Comparison of ENCODE assay signal across 13 cellular contexts in genomic region chr20:59027746-59028320, GRCh38. TPM values are rescaled to one million over a fixed set of nuclear protein-coding genes. Genes with fewer than 3 reads are reported as not detected.
A peak's percentile ranks its signal among the peaks of the same experiment; 100 is the strongest.
DNase-seq lines count a peak whose midpoint lies in the region; ATAC-seq, FAIRE-seq and TF ChIP-seq lines count a peak whose summit lies in the region.
"Had no signal": no experiment of that assay in that cellular context is flagged by ENCODE, and none has a peak within 500 bp of the region (broad histone marks: within the 10 kb centered on the region; RNA-seq: fewer than 3 reads in every experiment).

No MANE protein-coding gene starts in this region.

- no peak overlapping the region for H3K27ac ChIP-seq in GM12878 (ENCODE audit: control insufficient read depth, insufficient read depth)
- H3K27ac ChIP-seq in neural progenitor cell = no peak overlapping the region
- H3K27ac ChIP-seq: cardiac muscle cell had no signal

- H3K79me2 ChIP-seq in Loucy (ENCODE audit: insufficient read depth, low read length) = peaks cover 65% of the 10 kb centered on the region
- peaks cover 55% of the 10 kb centered on the region for H3K79me2 ChIP-seq in GM12878 (ENCODE audit: control insufficient read depth, insufficient read depth, low read length)
- peaks cover 62% of the 10 kb centered on the region for H3K79me2 ChIP-seq in neural progenitor cell (ENCODE audit: low read depth)

- POLR2A ChIA-PET in GM12878 (lab: Charles Lee) = interaction anchor here (0.6 to 1.1 kb wide), 3 partner anchors 20 to 374 kb away, joined by 3 to 4 read pairs (median 3); no protein-coding TSS in a partner anchor

- H4K20me1 ChIP-seq in Loucy (ENCODE audit: insufficient read depth, low read length, poor library complexity, severe bottlenecking) = peaks cover 37% of the 10 kb centered on the region
- no peaks in the 10 kb centered on the region for H4K20me1 ChIP-seq in GM12878 (ENCODE audit: control insufficient read depth, insufficient read depth)
- H4K20me1 ChIP-seq in neural progenitor cell (ENCODE audit: low read depth) = peaks cover 54% of the 10 kb centered on the region

- H3K9me3 ChIP-seq in Loucy (ENCODE audit: insufficient read depth, low read depth, low read length) (no peaks in the 10 kb centered on the region), GM12878 (replicated peaks; ENCODE audit: control insufficient read depth, insufficient read depth, low read length) (no peaks in the 10 kb centered on the region), neural progenitor cell (ENCODE audit: low read depth) (no peaks in the 10 kb centered on the region)
- H3K9me3 ChIP-seq: MG63 had no signal

- H3K27me3 Mint-ChIP-seq in neural progenitor cell (ENCODE audit: insufficient read depth, low read depth) = peaks cover 2% of the 10 kb centered on the region

- DNase-seq in GM12878 (ENCODE audit: low read depth, low spot score) (no peak), neural progenitor cell (ENCODE audit: low spot score) (no peak), medulla oblongata (ENCODE audit: extremely low spot score) (no peak), NCI-H2171 treated with DMSO at 0.1 percent for 48 hours (lab: John Stamatoyannopoulos, UW) (no peak), islet precursor cell (no peak)
- DNase-seq: activated CD8-positive, alpha-beta memory T cell treated with anti-CD3 and anti-CD28 coated beads for 24 hours; MG63; midbrain; NCI-H524; small intestine had no signal

- H2AFZ ChIP-seq in Loucy (ENCODE audit: low read length) (no peak overlapping the region), GM12878 (ENCODE audit: control insufficient read depth, low read depth, low read length) (no peak overlapping the region), neural progenitor cell (replicated peaks) (no peak overlapping the region)
- H2AFZ ChIP-seq: GM23338 had no signal

- H3K4me1 ChIP-seq in Loucy (ENCODE audit: insufficient read depth, low read length, poor library complexity, severe bottlenecking) (peaks cover 20% of the 10 kb centered on the region), GM12878 (ENCODE audit: control insufficient read depth, insufficient read depth, low read length) (no peaks in the 10 kb centered on the region; the same call in 1 of the 2 replicates), neural progenitor cell (peaks cover 25% of the 10 kb centered on the region)

- H3K9ac ChIP-seq in Loucy (ENCODE audit: low read depth, low read length, poor library complexity, severe bottlenecking) = no peak overlapping the region
- H3K9ac ChIP-seq in GM12878 (ENCODE audit: control insufficient read depth, insufficient read depth, low read length) = no peak overlapping the region
- H3K9ac ChIP-seq in neural progenitor cell = peak overlapping the region; percentile 16

- peaks cover 29% of the 10 kb centered on the region for H3K36me3 Mint-ChIP-seq in neural progenitor cell

- SMC1A ChIA-PET in GM12878 (lab: Charles Lee; ENCODE audit: uncharacterized antibody, unreplicated experiment) = interaction anchor here (0.7 to 2.2 kb wide), 6 partner anchors 17 to 120 kb away, joined by 3 to 10 read pairs (median 4); no protein-coding TSS in a partner anchor

- H3K4me3 ChIP-seq in Loucy (ENCODE audit: low read length, poor library complexity, severe bottlenecking) (peak overlapping the region; percentile 80), GM12878 (peak overlapping the region; percentile 15; the same call in 1 of the 2 replicates), neural progenitor cell (no peak overlapping the region)
- H3K4me3 ChIP-seq: GM23338, MG63 had no signal

- TF ChIP-seq RAD21 in GM12878 (IDR thresholded peaks at IDR 0.05; ENCODE audit: insufficient read depth, low read depth, low read length) = no peak

- H3K9me3 Mint-ChIP-seq in neural progenitor cell = no peaks in the 10 kb centered on the region
- H3K9me3 Mint-ChIP-seq: GM23338 had no signal

- 94% methylated on average over 8 of the region's 8 CpGs for WGBS in GM12878 (ENCODE audit: insufficient coverage, insufficient replicate concordance, low lambda C conversion rate, missing lambda C conversion rate)

- BruUV-seq in GM12878 (replicated peaks; lab: Mats Ljungman, UMichigan) = no TSS peak

- intact Hi-C loops in GM12878 (cut with micrococcal nuclease; ENCODE audit: unreplicated experiment) = no loop called here

- H3K27me3 ChIP-seq in Loucy (ENCODE audit: insufficient read depth, low read length, poor library complexity, severe bottlenecking) (no peaks in the 10 kb centered on the region), GM12878 (replicated peaks in 1 of 2; ENCODE audit: control insufficient read depth in 2 of 2, insufficient read depth in 2 of 2, low read length in 1 of 2) (no peaks in the 10 kb centered on the region), neural progenitor cell (no peaks in the 10 kb centered on the region)
- H3K27me3 ChIP-seq: cardiac muscle cell, MG63 had no signal

- no peaks in the 10 kb centered on the region for H3K9me2 ChIP-seq in Loucy (replicated peaks; ENCODE audit: low read depth, low read length)

- RAD21 ChIA-PET in GM12878 (lab: Charles Lee; ENCODE audit: unreplicated experiment) = interaction anchor here (1.6 kb wide), 1 partner anchor 123 kb away, joined by 4 read pairs; no protein-coding TSS in a partner anchor

- peak overlapping the region; percentile 76 for H3K4me2 ChIP-seq in Loucy (ENCODE audit: low read depth, low read length, poor library complexity, severe bottlenecking)
- no peak overlapping the region for H3K4me2 ChIP-seq in GM12878 (ENCODE audit: control insufficient read depth, insufficient read depth)
- no peak overlapping the region for H3K4me2 ChIP-seq in neural progenitor cell
- H3K4me2 ChIP-seq: GM23338 had no signal

- H3K4me1 Mint-ChIP-seq in neural progenitor cell = peaks cover 54% of the 10 kb centered on the region

- H3K27ac Mint-ChIP-seq in neural progenitor cell = no peak overlapping the region
- H3K27ac Mint-ChIP-seq: GM23338 had no signal

- TF ChIP-seq POLR2A in GM12878 (IDR thresholded peaks at IDR 0.05; ENCODE audit: low read depth, low read length) = no peak

- TF ChIP-seq EP300 in GM12878 (IDR thresholded peaks at IDR 0.05; ENCODE audit: borderline replicate concordance in 1 of 2, control insufficient read depth in 1 of 2, low read depth in 2 of 2, low read length in 2 of 2) = no peak

- CTCF ChIA-PET in GM12878 (lab: Yijun Ruan, JAX) = interaction anchor here (1.6 kb wide), 1 partner anchor 17 kb away, joined by 3 read pairs; no protein-coding TSS in a partner anchor

- H3K36me3 ChIP-seq in Loucy (ENCODE audit: insufficient read depth, low read length) (peaks cover 51% of the 10 kb centered on the region), GM12878 (ENCODE audit: control insufficient read depth in 2 of 2, insufficient read depth in 2 of 2, low read length in 1 of 2) (peaks cover 12 to 25% of the 10 kb centered on the region in 2 experiments), neural progenitor cell (peaks cover 14% of the 10 kb centered on the region)

- in situ Hi-C loops in GM12878 (cut with MboI) = no loop called here

- H3F3A ChIP-seq in Loucy (ENCODE audit: low read depth) (no peaks in the 10 kb centered on the region), neural progenitor cell (ENCODE audit: low read depth) (peaks cover 4% of the 10 kb centered on the region)

- FAIRE-seq in GM12878 (lab: Jason Lieb, UNC) = no peak
- FAIRE-seq: small intestine had no signal

- no peak for TF ChIP-seq CTCF in Loucy (conservative IDR thresholded peaks at IDR 0.05; ENCODE audit: low read length)
- TF ChIP-seq CTCF in GM12878 (IDR thresholded peaks at IDR 0.05 in 2 of 3, conservative IDR thresholded peaks at IDR 0.05 in 1 of 3; ENCODE audit: control insufficient read depth in 2 of 3, extremely low read depth in 1 of 3, insufficient read depth in 1 of 3, low read depth in 3 of 3, low read length in 3 of 3) = no peak
- TF ChIP-seq CTCF in neural progenitor cell (IDR thresholded peaks at IDR 0.05) = no peak

- no peak overlapping the region for H3K4me3 Mint-ChIP-seq in neural progenitor cell
- H3K4me3 Mint-ChIP-seq: GM23338 had no signal

- no peak for ATAC-seq in GM12878
- ATAC-seq: GM23338 had no signal

RNA-seq across cellular contexts. Expression of gene ATP5F1E, which starts 4.3 kb away (rescaled TPM):
- total RNA-seq in GM12878 (2013; cell fraction: nucleolus; rRNA removed) = 45.3 and 50.2 TPM in 2 replicates
- total RNA-seq in GM12878 (2014; rRNA removed) (49.0 and 61.6 TPM in 2 replicates), GM12878 (2014; rRNA removed; fragmentation: Illumina TruSeq; extraction: Trizol) (96.3 and 96.9 TPM in 2 replicates), GM12878 (2021) (96.4 and 107 TPM in 2 replicates), neural progenitor cell (ENCODE audit: low replicate concordance) (24.3 and 29.7 TPM in 2 replicates)
- 5.8 TPM for polyA plus RNA-seq in GM12878 (2011; ENCODE audit: low read depth)
- polyA plus RNA-seq in GM12878 (2011; rRNA removed) (137 and 138 TPM in 2 replicates), GM12878 (2014; fragmentation: Illumina TruSeq; extraction: Trizol) (35.2 and 53.1 TPM in 2 replicates), GM12878 (2014; fragmentation: Nextera tagmentation; extraction: Ambion mirVana) (100 to 1,000 TPM; 169 to 219 TPM), GM12878 (2014; rRNA removed) (79.8 and 89.2 TPM in 2 replicates), GM12878 (2016; fragmentation: Nextera tagmentation; extraction: Ambion mirVana) (100 to 1,000 TPM; 391 to 407 TPM)
- 34.9 and 35.0 TPM in 2 replicates for polyA plus RNA-seq in GM12878 (2011; cell fraction: cytosol; rRNA removed)
- 24.3 and 27.8 TPM in 2 replicates for polyA plus RNA-seq in GM12878 (2011; cell fraction: nucleus; rRNA removed)
- polyA plus RNA-seq in GM12878 (2012) = 86.3 and 113 TPM in 2 replicates
- polyA minus RNA-seq in GM12878 (2011; rRNA and poly(A)+ RNA removed) = 12.8 and 20.0 TPM in 2 replicates
- 15.2 and 16.2 TPM in 2 replicates for polyA minus RNA-seq in GM12878 (2011; cell fraction: cytosol; rRNA and poly(A)+ RNA removed)
- 38.1 and 48.9 TPM in 2 replicates for polyA minus RNA-seq in GM12878 (2011; cell fraction: nucleus; rRNA and poly(A)+ RNA removed)

RNA-seq across cellular contexts. Expression of gene TUBB1, which starts 8.6 kb away (rescaled TPM):
- not detected in 2 replicates for total RNA-seq in GM12878 (2013; cell fraction: nucleolus; rRNA removed)
- total RNA-seq in GM12878 (2014; rRNA removed) (0.06 and 0.11 TPM in 2 replicates), GM12878 (2014; rRNA removed; fragmentation: Illumina TruSeq; extraction: Trizol) (0.04 TPM in 1 of 2 replicates, not detected in the other), GM12878 (2021) (not detected in 2 replicates), neural progenitor cell (ENCODE audit: low replicate concordance) (not detected in 2 replicates)
- 0.24 TPM for polyA plus RNA-seq in GM12878 (2011; ENCODE audit: low read depth)
- polyA plus RNA-seq in GM12878 (2011; rRNA removed) (0.03 and 0.07 TPM in 2 replicates), GM12878 (2014; fragmentation: Illumina TruSeq; extraction: Trizol) (0.04 TPM in 1 of 2 replicates, not detected in the other), GM12878 (2014; fragmentation: Nextera tagmentation; extraction: Ambion mirVana) (under 1 TPM in 1 of 2 experiments, not detected in 1; 0.02 TPM), GM12878 (2014; rRNA removed) (0.05 TPM in 1 of 2 replicates, not detected in the other), GM12878 (2016; fragmentation: Nextera tagmentation; extraction: Ambion mirVana) (under 1 TPM; 0.13 to 0.20 TPM)
- 0.03 TPM in 1 of 2 replicates, not detected in the other for polyA plus RNA-seq in GM12878 (2011; cell fraction: cytosol; rRNA removed)
- polyA plus RNA-seq in GM12878 (2011; cell fraction: nucleus; rRNA removed) = 0.07 and 0.10 TPM in 2 replicates
- 0.21 and 0.34 TPM in 2 replicates for polyA plus RNA-seq in GM12878 (2012)
- polyA minus RNA-seq in GM12878 (2011; rRNA and poly(A)+ RNA removed) = not detected in 2 replicates
- not detected in 2 replicates for polyA minus RNA-seq in GM12878 (2011; cell fraction: cytosol; rRNA and poly(A)+ RNA removed)
- polyA minus RNA-seq in GM12878 (2011; cell fraction: nucleus; rRNA and poly(A)+ RNA removed) = 0.12 TPM in 1 of 2 replicates, not detected in the other
- total RNA-seq: GM23338 had no signal
- polyA plus RNA-seq: cardiac muscle cell, GM23338 had no signal

RNA-seq across cellular contexts. Expression of gene PRELID3B, which starts 14.8 kb away (rescaled TPM):
- 36.3 and 39.0 TPM in 2 replicates for total RNA-seq in GM12878 (2013; cell fraction: nucleolus; rRNA removed)
- total RNA-seq in GM12878 (2014; rRNA removed) (123 and 138 TPM in 2 replicates), GM12878 (2014; rRNA removed; fragmentation: Illumina TruSeq; extraction: Trizol) (119 and 125 TPM in 2 replicates), GM12878 (2021) (86.1 and 96.0 TPM in 2 replicates), neural progenitor cell (ENCODE audit: low replicate concordance) (41.3 and 78.8 TPM in 2 replicates)
- 39.7 TPM for polyA plus RNA-seq in GM12878 (2011; ENCODE audit: low read depth)
- polyA plus RNA-seq in GM12878 (2011; rRNA removed) (114 and 159 TPM in 2 replicates), GM12878 (2014; fragmentation: Illumina TruSeq; extraction: Trizol) (98.8 and 123 TPM in 2 replicates), GM12878 (2014; fragmentation: Nextera tagmentation; extraction: Ambion mirVana) (100 to 1,000 TPM; 130 to 151 TPM), GM12878 (2014; rRNA removed) (72.5 and 73.9 TPM in 2 replicates), GM12878 (2016; fragmentation: Nextera tagmentation; extraction: Ambion mirVana) (100 to 1,000 TPM; 141 to 146 TPM)
- polyA plus RNA-seq in GM12878 (2011; cell fraction: cytosol; rRNA removed) = 40.6 and 42.3 TPM in 2 replicates
- 45.3 and 58.8 TPM in 2 replicates for polyA plus RNA-seq in GM12878 (2011; cell fraction: nucleus; rRNA removed)
- polyA plus RNA-seq in GM12878 (2012) = 61.1 and 67.2 TPM in 2 replicates
- polyA minus RNA-seq in GM12878 (2011; rRNA and poly(A)+ RNA removed) = 88.3 and 110 TPM in 2 replicates
- 68.4 and 76.6 TPM in 2 replicates for polyA minus RNA-seq in GM12878 (2011; cell fraction: cytosol; rRNA and poly(A)+ RNA removed)
- polyA minus RNA-seq in GM12878 (2011; cell fraction: nucleus; rRNA and poly(A)+ RNA removed) = 32.2 and 42.4 TPM in 2 replicates

RNA-seq across cellular contexts. Expression of gene CTSZ, which starts 20.8 kb away (rescaled TPM):
- total RNA-seq in GM12878 (2013; cell fraction: nucleolus; rRNA removed) = 99.1 and 102 TPM in 2 replicates
- total RNA-seq in GM12878 (2014; rRNA removed) (110 and 139 TPM in 2 replicates), GM12878 (2014; rRNA removed; fragmentation: Illumina TruSeq; extraction: Trizol) (177 and 192 TPM in 2 replicates), GM12878 (2021) (225 and 233 TPM in 2 replicates), neural progenitor cell (ENCODE audit: low replicate concordance) (34.2 and 52.5 TPM in 2 replicates)
- 150 TPM for polyA plus RNA-seq in GM12878 (2011; ENCODE audit: low read depth)
- polyA plus RNA-seq in GM12878 (2011; rRNA removed) (92.8 and 169 TPM in 2 replicates), GM12878 (2014; fragmentation: Illumina TruSeq; extraction: Trizol) (301 and 321 TPM in 2 replicates), GM12878 (2014; fragmentation: Nextera tagmentation; extraction: Ambion mirVana) (10 to 100 TPM in 1 of 2 experiments, 1 to 10 TPM in 1; 6.0 to 14.0 TPM), GM12878 (2014; rRNA removed) (215 and 256 TPM in 2 replicates), GM12878 (2016; fragmentation: Nextera tagmentation; extraction: Ambion mirVana) (10 to 100 TPM in 1 of 2 experiments, 1 to 10 TPM in 1; 8.0 to 11.8 TPM)
- 156 and 185 TPM in 2 replicates for polyA plus RNA-seq in GM12878 (2011; cell fraction: cytosol; rRNA removed)
- polyA plus RNA-seq in GM12878 (2011; cell fraction: nucleus; rRNA removed) = 103 and 127 TPM in 2 replicates
- polyA plus RNA-seq in GM12878 (2012) = 163 and 223 TPM in 2 replicates
- 135 TPM in 2 replicates for polyA minus RNA-seq in GM12878 (2011; rRNA and poly(A)+ RNA removed)
- 45.5 and 58.7 TPM in 2 replicates for polyA minus RNA-seq in GM12878 (2011; cell fraction: cytosol; rRNA and poly(A)+ RNA removed)
- polyA minus RNA-seq in GM12878 (2011; cell fraction: nucleus; rRNA and poly(A)+ RNA removed) = 34.0 and 64.2 TPM in 2 replicates

RNA-seq across cellular contexts. Expression of gene NELFCD, which starts 46.8 kb away (rescaled TPM):
- 125 and 129 TPM in 2 replicates for total RNA-seq in GM12878 (2013; cell fraction: nucleolus; rRNA removed)
- 68.7 and 74.9 TPM in 2 replicates for total RNA-seq in GM12878 (2014; rRNA removed)
- total RNA-seq in GM12878 (2014; rRNA removed; fragmentation: Illumina TruSeq; extraction: Trizol) = 46.3 and 54.3 TPM in 2 replicates
- total RNA-seq in GM12878 (2021) = 68.9 and 82.1 TPM in 2 replicates
- 51.2 TPM for polyA plus RNA-seq in GM12878 (2011; ENCODE audit: low read depth)
- 76.5 and 86.8 TPM in 2 replicates for polyA plus RNA-seq in GM12878 (2011; rRNA removed)
- polyA plus RNA-seq in GM12878 (2011; cell fraction: cytosol; rRNA removed) = 82.9 and 107 TPM in 2 replicates
- polyA plus RNA-seq in GM12878 (2011; cell fraction: nucleus; rRNA removed) = 243 and 253 TPM in 2 replicates
- polyA plus RNA-seq in GM12878 (2012) = 61.0 and 61.7 TPM in 2 replicates
- polyA plus RNA-seq in GM12878 (2014; fragmentation: Illumina TruSeq; extraction: Trizol) = 83.4 and 89.7 TPM in 2 replicates
- 10 to 100 TPM in 1 of 2 experiments, 1 to 10 TPM in 1; 8.9 to 16.7 TPM for polyA plus RNA-seq in GM12878 (2014; fragmentation: Nextera tagmentation; extraction: Ambion mirVana)
- polyA plus RNA-seq in GM12878 (2014; rRNA removed) = 79.8 and 83.6 TPM in 2 replicates
- 100 to 1,000 TPM; 107 to 109 TPM for polyA plus RNA-seq in GM12878 (2016; fragmentation: Nextera tagmentation; extraction: Ambion mirVana)
- polyA minus RNA-seq in GM12878 (2011; rRNA and poly(A)+ RNA removed) = 75.0 and 95.0 TPM in 2 replicates
- polyA minus RNA-seq in GM12878 (2011; cell fraction: cytosol; rRNA and poly(A)+ RNA removed) = 24.3 and 31.0 TPM in 2 replicates
- 48.0 and 73.1 TPM in 2 replicates for polyA minus RNA-seq in GM12878 (2011; cell fraction: nucleus; rRNA and poly(A)+ RNA removed)
- 58.9 and 59.2 TPM in 2 replicates for total RNA-seq in neural progenitor cell (ENCODE audit: low replicate concordance)
